Comparison of ENCODE assay signal across 24 cellular contexts in genomic region chr3:157046520-157046919, GRCh38.
DNase-seq lines count a peak whose midpoint lies in the region; ATAC-seq lines count a peak whose summit lies in the region.
"Had no signal": no experiment of that assay in that cellular context is flagged by ENCODE, and none has a peak within 500 bp of the region (broad histone marks: within the 10 kb centered on the region; RNA-seq: fewer than 3 reads in every experiment).

No MANE protein-coding gene starts in this region.

- no peaks in the 10 kb centered on the region for H3K27me3 Mint-ChIP-seq in naive B cell

- H3K4me3 ChIP-seq in trophoblast cell (ENCODE audit: low read depth, low read length) (no peak overlapping the region), HAP-1 (no peak overlapping the region)
- H3K4me3 ChIP-seq: spleen, tibial nerve had no signal

- H3K4me1 Mint-ChIP-seq in naive B cell: peaks cover 9 to 30% (median 11%) of the 10 kb centered on the region in 3 donors
- H3K4me1 Mint-ChIP-seq: activated CD4-positive, alpha-beta T cell treated with anti-CD3 and anti-CD28 coated beads for 36 hours; natural killer cell; stimulated activated naive CD8-positive, alpha-beta T cell treated with anti-CD3 and anti-CD28 coated beads, Interleukin-15, amount 100 ng/mL, for 72 hours had no signal

- no peaks in the 10 kb centered on the region for H3K36me3 Mint-ChIP-seq in naive B cell
- H3K36me3 Mint-ChIP-seq: natural killer cell had no signal

- H3K9me3 ChIP-seq in trophoblast cell (ENCODE audit: insufficient read depth, low read depth, low read length): no peaks in the 10 kb centered on the region
- no peaks in the 10 kb centered on the region for H3K9me3 ChIP-seq in HAP-1
- H3K9me3 ChIP-seq: spleen, tibial nerve had no signal

- H3K23ac ChIP-seq in trophoblast cell (ENCODE audit: low read length): no peak overlapping the region

- H4K91ac ChIP-seq in trophoblast cell (ENCODE audit: low read depth, low read length): no peak overlapping the region

- ATAC-seq in GM18519 (IDR thresholded peaks at IDR 0.05; ENCODE audit: low FRiP score, unreplicated experiment) (peak; percentile 43), GM21619 (IDR thresholded peaks at IDR 0.05; ENCODE audit: unreplicated experiment) (peak; percentile 67), HG03571 (IDR thresholded peaks at IDR 0.05; ENCODE audit: unreplicated experiment) (peak; percentile 49), naive B cell (ENCODE audit: low read depth in 2 of 2) (no peak)
- ATAC-seq: activated CD4-positive, alpha-beta T cell treated with anti-CD3 and anti-CD28 coated beads for 36 hours; left lobe of liver; natural killer cell; stimulated activated naive CD8-positive, alpha-beta T cell treated with anti-CD3 and anti-CD28 coated beads, Interleukin-15, amount 100 ng/mL, for 72 hours had no signal

- no CpG with 5 or more reads among the region's 1 CpG for WGBS in trophoblast cell (ENCODE audit: extremely low coverage, insufficient coverage, insufficient read length)

- H3K4me3 Mint-ChIP-seq in naive B cell: peak overlapping the region in 6 of 8 donors; percentile 35 to 65 (median 54)
- H3K4me3 Mint-ChIP-seq: activated CD4-positive, alpha-beta T cell treated with anti-CD3 and anti-CD28 coated beads for 36 hours; activated naive CD8-positive, alpha-beta T cell; CD4-positive, alpha-beta T cell; natural killer cell; stimulated activated naive CD8-positive, alpha-beta T cell treated with anti-CD3 and anti-CD28 coated beads, Interleukin-15, amount 100 ng/mL, for 72 hours had no signal

- in situ Hi-C loops in HAP-1 (cut with MboI; ENCODE audit: low sequenced_read_pairs): no loop called here

- no peak overlapping the region for H3K18ac ChIP-seq in trophoblast cell (ENCODE audit: low read length)

- no peak overlapping the region for H3K27ac ChIP-seq in trophoblast cell (ENCODE audit: low read depth, low read length)
- H3K27ac ChIP-seq: epithelial cell of prostate, spleen, tibial nerve had no signal

- peak overlapping the region in 1 of 6 donors; percentile 76 for H3K27ac Mint-ChIP-seq in naive B cell
- H3K27ac Mint-ChIP-seq: activated CD4-positive, alpha-beta T cell treated with anti-CD3 and anti-CD28 coated beads for 36 hours; activated naive CD8-positive, alpha-beta T cell; CD4-positive, alpha-beta T cell; natural killer cell; stimulated activated naive CD8-positive, alpha-beta T cell treated with anti-CD3 and anti-CD28 coated beads, Interleukin-15, amount 100 ng/mL, for 72 hours had no signal

- no peaks in the 10 kb centered on the region for H3K36me3 ChIP-seq in trophoblast cell (ENCODE audit: control insufficient read depth in 1 of 2, insufficient read depth in 2 of 2, low read length in 2 of 2)
- H3K36me3 ChIP-seq in HAP-1 (replicated peaks): no peaks in the 10 kb centered on the region
- H3K36me3 ChIP-seq: spleen, tibial nerve had no signal

- no peak overlapping the region for H2BK12ac ChIP-seq in trophoblast cell (ENCODE audit: low read length)

- no peak overlapping the region for H2AFZ ChIP-seq in trophoblast cell (ENCODE audit: insufficient read depth, low read length, poor library complexity)

- H2BK5ac ChIP-seq in trophoblast cell (ENCODE audit: low read depth, low read length, poor library complexity): no peak overlapping the region

- H2AK5ac ChIP-seq in trophoblast cell (ENCODE audit: low read length): no peak overlapping the region

- no peaks in the 10 kb centered on the region for H3K4me1 ChIP-seq in trophoblast cell (ENCODE audit: control insufficient read depth in 1 of 2, insufficient read depth in 2 of 2, low read length in 2 of 2)
- no peaks in the 10 kb centered on the region for H3K4me1 ChIP-seq in HAP-1
- H3K4me1 ChIP-seq: spleen, tibial nerve had no signal

- peaks cover 0 to 7% (median 2%) of the 10 kb centered on the region in 7 donors for H3K9me3 Mint-ChIP-seq in naive B cell
- H3K9me3 Mint-ChIP-seq: CD4-positive, alpha-beta T cell; natural killer cell; stimulated activated naive CD8-positive, alpha-beta T cell treated with anti-CD3 and anti-CD28 coated beads, Interleukin-15, amount 100 ng/mL, for 72 hours had no signal

- no peak for DNase-seq in naive B cell
- no peak for DNase-seq in NCI-H1092 (lab: John Stamatoyannopoulos, UW)
- DNase-seq in trophoblast cell: no peak
- no peak for DNase-seq in NCI-H1694 (lab: John Stamatoyannopoulos, UW)
- DNase-seq in HAP-1 (ENCODE audit: low spot score in 2 of 2): no peak
- DNase-seq: activated CD4-positive, alpha-beta T cell treated with anti-CD3 and anti-CD28 coated beads for 36 hours; CD4-positive, alpha-beta T cell; DMS53; KG1; natural killer cell; NCI-H1694 treated with DMSO at 0.1 percent for 48 hours; NCI-H774; SIG-M5; spleen; stimulated activated CD4-positive, alpha-beta T cell treated with anti-CD3 and anti-CD28 coated beads, Interleukin-4, amount 100 ng/mL, for 4 hours; stimulated activated naive CD8-positive, alpha-beta T cell treated with anti-CD3 and anti-CD28 coated beads, Interleukin-15, amount 100 ng/mL, for 72 hours; T-helper 1 cell had no signal

- H3K9ac ChIP-seq in trophoblast cell (ENCODE audit: low read length): no peak overlapping the region

- no peaks in the 10 kb centered on the region for H3K79me1 ChIP-seq in trophoblast cell (ENCODE audit: low read length)

- H3K27me3 ChIP-seq in trophoblast cell (ENCODE audit: insufficient read depth, low read length): no peaks in the 10 kb centered on the region
- no peaks in the 10 kb centered on the region for H3K27me3 ChIP-seq in HAP-1 (ENCODE audit: low read depth)
- H3K27me3 ChIP-seq: spleen, tibial nerve had no signal

- H3K14ac ChIP-seq in trophoblast cell (ENCODE audit: low read length): no peak overlapping the region

- H4K12ac ChIP-seq in trophoblast cell (ENCODE audit: low read depth, low read length): no peak overlapping the region

- no peak overlapping the region for H3K4ac ChIP-seq in trophoblast cell (ENCODE audit: low read depth, low read length)

- no peaks in the 10 kb centered on the region for H3K79me2 ChIP-seq in trophoblast cell (ENCODE audit: control insufficient read depth, insufficient read depth, low read length, poor library complexity)

- H3K4me2 ChIP-seq in trophoblast cell (ENCODE audit: low read length): no peak overlapping the region

- no peak overlapping the region for H2BK120ac ChIP-seq in trophoblast cell (ENCODE audit: insufficient read depth, low read length, poor library complexity)

- no peak overlapping the region for H4K8ac ChIP-seq in trophoblast cell (ENCODE audit: low read depth, low read length)

Comparison
In these comparisons a context has a peak if more than half of its experiments do, and no peak if none do; other contexts are left out.
1. ATAC-seq: peak in GM18519 (single experiment), GM21619 (single experiment) and HG03571 (single experiment); none in naive B cell (0 of 2).